10 cellular contexts compared by ENCODE assay signal in genomic region chr18:10057808-10058791, GRCh38.
DNase-seq lines count a peak whose midpoint lies in the region; ATAC-seq, FAIRE-seq and TF ChIP-seq lines count a peak whose summit lies in the region.
"Had no signal": no experiment of that assay in that cellular context is flagged by ENCODE, and none has a peak within 500 bp of the region (broad histone marks: within the 10 kb centered on the region; RNA-seq: fewer than 3 reads in every experiment).

No MANE protein-coding gene starts in this region.

- no peak for TF ChIP-seq POLR2A in body of pancreas (IDR thresholded peaks at IDR 0.05)

- no peak for DNase-seq in activated naive CD4-positive, alpha-beta T cell treated with anti-CD3 and anti-CD28 coated beads, Interleukin-2, amount 50 U/mL, for 72 hours (ENCODE audit: low spot score in 2 of 2)
- DNase-seq in activated naive CD4-positive, alpha-beta T cell (lab: John Stamatoyannopoulos, UW) = no peak
- DNase-seq in body of pancreas = peak in 2 of 4 donors; percentile 25 to 28
- no peak for DNase-seq in left lung
- DNase-seq in urothelium cell line (ENCODE audit: low spot score) = peak; percentile 39
- no peak for DNase-seq in activated CD4-positive, alpha-beta T cell treated with anti-CD3 and anti-CD28 coated beads, Interleukin-2, amount 10 ng/mL, durations not matched to agents 24 days and 14 days
- DNase-seq: H7, small intestine had no signal

- no peaks in the 10 kb centered on the region for H3K9me3 ChIP-seq in body of pancreas
- H3K9me3 ChIP-seq in left lung = no peaks in the 10 kb centered on the region

- intact Hi-C loops in body of pancreas (cut with DNase I) (no loop called here), left lung (cut with DNase I) (no loop called here)
- intact Hi-C loops in activated CD4-positive, alpha-beta T cell treated with anti-CD3 and anti-CD28 coated beads, Interleukin-2, amount 10 ng/mL, durations not matched to agents 24 days and 14 days (cut with micrococcal nuclease) = no loop called here

- FAIRE-seq in urothelium cell line (lab: Jason Lieb, UNC) = no peak
- FAIRE-seq: small intestine had no signal

- H3K36me3 ChIP-seq in body of pancreas (replicated peaks in 1 of 2; ENCODE audit: insufficient read depth in 1 of 2, low read depth in 2 of 2) = no peaks in the 10 kb centered on the region
- H3K36me3 ChIP-seq in left lung = no peaks in the 10 kb centered on the region

- no peaks in the 10 kb centered on the region for H3K36me3 Mint-ChIP-seq in activated naive CD4-positive, alpha-beta T cell treated with anti-CD3 and anti-CD28 coated beads, Interleukin-2, amount 50 U/mL, for 72 hours
- no peaks in the 10 kb centered on the region for H3K36me3 Mint-ChIP-seq in activated CD4-positive, alpha-beta T cell treated with anti-CD3 and anti-CD28 coated beads, Interleukin-2, amount 10 ng/mL, durations not matched to agents 24 days and 14 days (ENCODE audit: low read depth)

- H3K27me3 Mint-ChIP-seq in activated CD4-positive, alpha-beta T cell treated with anti-CD3 and anti-CD28 coated beads, Interleukin-2, amount 10 ng/mL, durations not matched to agents 24 days and 14 days = peaks cover 10% of the 10 kb centered on the region

- H3K27ac Mint-ChIP-seq in activated naive CD4-positive, alpha-beta T cell treated with anti-CD3 and anti-CD28 coated beads, Interleukin-2, amount 50 U/mL, for 72 hours = no peak overlapping the region
- H3K27ac Mint-ChIP-seq in activated CD4-positive, alpha-beta T cell treated with anti-CD3 and anti-CD28 coated beads, Interleukin-2, amount 10 ng/mL, durations not matched to agents 24 days and 14 days = no peak overlapping the region

- H3K4me3 ChIP-seq in body of pancreas (no peak overlapping the region), left lung (no peak overlapping the region)

- H3K4me1 ChIP-seq in body of pancreas (peaks cover 15% of the 10 kb centered on the region), left lung (peaks cover 20 to 65% of the 10 kb centered on the region in 2 donors)

- TF ChIP-seq CTCF in body of pancreas (IDR thresholded peaks at IDR 0.05) (no peak), left lung (IDR thresholded peaks at IDR 0.05) (no peak)

- peaks cover 7% of the 10 kb centered on the region for H3K4me1 Mint-ChIP-seq in activated CD4-positive, alpha-beta T cell treated with anti-CD3 and anti-CD28 coated beads, Interleukin-2, amount 10 ng/mL, durations not matched to agents 24 days and 14 days

- H3K27me3 ChIP-seq in body of pancreas (no peaks in the 10 kb centered on the region), left lung (no peaks in the 10 kb centered on the region)

- 66 to 68% methylated on average over 5 of the region's 5 CpGs for WGBS in body of pancreas, 2 donors

- H3K9me3 Mint-ChIP-seq in activated naive CD4-positive, alpha-beta T cell treated with anti-CD3 and anti-CD28 coated beads, Interleukin-2, amount 50 U/mL, for 72 hours = no peaks in the 10 kb centered on the region
- H3K9me3 Mint-ChIP-seq in activated CD4-positive, alpha-beta T cell treated with anti-CD3 and anti-CD28 coated beads, Interleukin-2, amount 10 ng/mL, durations not matched to agents 24 days and 14 days = no peaks in the 10 kb centered on the region

- H3K27ac ChIP-seq in body of pancreas (peak overlapping the region in 3 of 4 donors; percentile 33 to 66 (median 57)), left lung (peak overlapping the region; percentile 40 to 78)

- H3K4me3 Mint-ChIP-seq in activated CD4-positive, alpha-beta T cell treated with anti-CD3 and anti-CD28 coated beads, Interleukin-2, amount 10 ng/mL, durations not matched to agents 24 days and 14 days = no peak overlapping the region

- ATAC-seq in activated naive CD4-positive, alpha-beta T cell treated with anti-CD3 and anti-CD28 coated beads, Interleukin-2, amount 50 U/mL, for 72 hours = peak; percentile 34 to 61
- ATAC-seq in body of pancreas (peak; percentile 37), left lung (peak; percentile 60), GM19397 (IDR thresholded peaks at IDR 0.05; ENCODE audit: unreplicated experiment) (no peak), GM21528 (IDR thresholded peaks at IDR 0.05; ENCODE audit: low FRiP score, unreplicated experiment) (no peak)

Comparison
In these comparisons a context has a peak if more than half of its experiments do, and no peak if none do; other contexts are left out.
1. ATAC-seq: peak in activated naive CD4-positive, alpha-beta T cell treated with anti-CD3 and anti-CD28 coated beads, Interleukin-2, amount 50 U/mL, for 72 hours (2 of 2), body of pancreas (single experiment) and left lung (single experiment); none in GM19397 (single experiment) and GM21528 (single experiment).